23 cellular contexts compared by ENCODE assay signal in genomic region chr10:48648172-48648942, GRCh38. TPM values are rescaled to one million over a fixed set of nuclear protein-coding genes. Genes with fewer than 3 reads are reported as not detected.
A peak's percentile ranks its signal among the peaks of the same experiment; 100 is the strongest.
DNase-seq lines count a peak whose midpoint lies in the region; ATAC-seq and TF ChIP-seq lines count a peak whose summit lies in the region.
"Had no signal": no experiment of that assay in that cellular context is flagged by ENCODE, and none has a peak within 500 bp of the region (broad histone marks: within the 10 kb centered on the region; RNA-seq: fewer than 3 reads in every experiment).

No MANE protein-coding gene starts in this region.

- no peaks in the 10 kb centered on the region for H3K36me3 ChIP-seq in naive thymus-derived CD4-positive, alpha-beta T cell (ENCODE audit: control insufficient read depth in 2 of 3, insufficient read depth in 3 of 3, low read length in 3 of 3)
- H3K36me3 ChIP-seq in upper lobe of right lung (no peaks in the 10 kb centered on the region), upper lobe of left lung (no peaks in the 10 kb centered on the region)

- H3K4me1 ChIP-seq in naive thymus-derived CD4-positive, alpha-beta T cell (ENCODE audit: control insufficient read depth in 2 of 2, insufficient read depth in 2 of 2, low read length in 2 of 2) = no peaks in the 10 kb centered on the region
- no peaks in the 10 kb centered on the region for H3K4me1 ChIP-seq in upper lobe of right lung
- H3K4me1 ChIP-seq in upper lobe of left lung = no peaks in the 10 kb centered on the region

- no peak for TF ChIP-seq EP300 in upper lobe of left lung (IDR thresholded peaks at IDR 0.05)

- H3K4me3 Mint-ChIP-seq in activated CD4-positive, alpha-beta T cell treated with anti-CD3 and anti-CD28 coated beads, Interleukin-2, amount 10 ng/mL, durations not matched to agents 24 days and 14 days = no peak overlapping the region
- no peak overlapping the region for H3K4me3 Mint-ChIP-seq in naive thymus-derived CD4-positive, alpha-beta T cell

- peaks cover 24% of the 10 kb centered on the region for H3K27me3 Mint-ChIP-seq in activated CD4-positive, alpha-beta T cell treated with anti-CD3 and anti-CD28 coated beads, Interleukin-2, amount 10 ng/mL, durations not matched to agents 24 days and 14 days
- peaks cover 10 to 45% (median 24%) of the 10 kb centered on the region in 5 donors for H3K27me3 Mint-ChIP-seq in naive thymus-derived CD4-positive, alpha-beta T cell

- H3K9me3 Mint-ChIP-seq in activated CD4-positive, alpha-beta T cell treated with anti-CD3 and anti-CD28 coated beads, Interleukin-2, amount 10 ng/mL, durations not matched to agents 24 days and 14 days = no peaks in the 10 kb centered on the region
- H3K9me3 Mint-ChIP-seq in naive thymus-derived CD4-positive, alpha-beta T cell = peaks cover 0 to under 1% (median 0%) of the 10 kb centered on the region in 11 donors

- H3K36me3 Mint-ChIP-seq in activated CD4-positive, alpha-beta T cell treated with anti-CD3 and anti-CD28 coated beads, Interleukin-2, amount 10 ng/mL, durations not matched to agents 24 days and 14 days (ENCODE audit: low read depth) = no peaks in the 10 kb centered on the region
- H3K36me3 Mint-ChIP-seq in naive thymus-derived CD4-positive, alpha-beta T cell = no peaks in the 10 kb centered on the region

- no peaks in the 10 kb centered on the region for H3K4me1 Mint-ChIP-seq in activated CD4-positive, alpha-beta T cell treated with anti-CD3 and anti-CD28 coated beads, Interleukin-2, amount 10 ng/mL, durations not matched to agents 24 days and 14 days
- peaks cover 0 to 1% (median 0%) of the 10 kb centered on the region in 7 donors for H3K4me1 Mint-ChIP-seq in naive thymus-derived CD4-positive, alpha-beta T cell

- POLR2A ChIA-PET in naive thymus-derived CD4-positive, alpha-beta T cell (lab: Charles Lee) = no interaction called here

- H3K27ac ChIP-seq in naive thymus-derived CD4-positive, alpha-beta T cell (ENCODE audit: low read depth, low read length) = no peak overlapping the region
- H3K27ac ChIP-seq in upper lobe of right lung (no peak overlapping the region), upper lobe of left lung (no peak overlapping the region)
- H3K27ac ChIP-seq: 22Rv1, C4-2B, GM23248, KMS-11 had no signal

- no peak for TF ChIP-seq POLR2A in upper lobe of left lung (IDR thresholded peaks at IDR 0.05)

- peak; percentile 45 for DNase-seq in activated CD4-positive, alpha-beta T cell treated with anti-CD3 and anti-CD28 coated beads, Interleukin-2, amount 10 ng/mL, durations not matched to agents 24 days and 14 days
- no peak for DNase-seq in activated CD4-positive, alpha-beta T cell treated with anti-CD3 and anti-CD28 coated beads for 4 hours
- peak; percentile 16 for DNase-seq in RPMI8226
- DNase-seq in naive thymus-derived CD4-positive, alpha-beta T cell = no peak
- DNase-seq in upper lobe of right lung = no peak
- no peak for DNase-seq in GF-D8 (lab: John Stamatoyannopoulos, UW)
- DNase-seq in upper lobe of left lung = no peak
- DNase-seq: AML-193, DMS79, GM23248, HCEC 1CT, IMR-90, NCI-H1092 treated with DMSO at 0.1 percent for 48 hours, NCI-H1436 treated with DMSO at 0.1 percent for 48 hours, NCI-H1930, NCI-H2227 treated with DMSO at 0.1 percent for 48 hours, NCI-H510A, NCI-H748 treated with DMSO at 0.1 percent for 48 hours had no signal

- intact Hi-C loops in activated CD4-positive, alpha-beta T cell treated with anti-CD3 and anti-CD28 coated beads, Interleukin-2, amount 10 ng/mL, durations not matched to agents 24 days and 14 days (cut with micrococcal nuclease) = no loop called here
- intact Hi-C loops in naive thymus-derived CD4-positive, alpha-beta T cell (cut with micrococcal nuclease) = no loop called here
- intact Hi-C loops in upper lobe of right lung (cut with DNase I) = no loop called here

- no peaks in the 10 kb centered on the region for H3K27me3 ChIP-seq in naive thymus-derived CD4-positive, alpha-beta T cell (ENCODE audit: control insufficient read depth in 2 of 2, insufficient read depth in 2 of 2, low read length in 2 of 2)
- H3K27me3 ChIP-seq in upper lobe of right lung = no peaks in the 10 kb centered on the region
- no peaks in the 10 kb centered on the region for H3K27me3 ChIP-seq in upper lobe of left lung

- H3K4me3 ChIP-seq in naive thymus-derived CD4-positive, alpha-beta T cell (ENCODE audit: low read length) = no peak overlapping the region
- H3K4me3 ChIP-seq in upper lobe of right lung = no peak overlapping the region
- H3K4me3 ChIP-seq in upper lobe of left lung = no peak overlapping the region
- H3K4me3 ChIP-seq: GM23248 had no signal

- CTCF ChIA-PET in naive thymus-derived CD4-positive, alpha-beta T cell (lab: Charles Lee) = no interaction called here

- no peak overlapping the region for H3K27ac Mint-ChIP-seq in activated CD4-positive, alpha-beta T cell treated with anti-CD3 and anti-CD28 coated beads, Interleukin-2, amount 10 ng/mL, durations not matched to agents 24 days and 14 days
- peak overlapping the region in 1 of 9 donors; percentile 22 for H3K27ac Mint-ChIP-seq in naive thymus-derived CD4-positive, alpha-beta T cell

- ATAC-seq in naive thymus-derived CD4-positive, alpha-beta T cell = peak; percentile 20
- ATAC-seq in upper lobe of right lung (peak; percentile 17), upper lobe of left lung (ENCODE audit: low FRiP score in 2 of 2) (no peak), HG03280 (IDR thresholded peaks at IDR 0.05; ENCODE audit: unreplicated experiment) (no peak)
- ATAC-seq: SK-N-SH treated with all-trans-retinoic acid at 6 μM for 48 hours had no signal

- 84 to 91% methylated on average over 11 to 12 of the region's 12 CpGs for WGBS in upper lobe of left lung, 2 donors

- TF ChIP-seq CTCF in upper lobe of right lung (IDR thresholded peaks at IDR 0.05) (no peak), upper lobe of left lung (IDR thresholded peaks at IDR 0.05) (no peak)

- H3K9me3 ChIP-seq in naive thymus-derived CD4-positive, alpha-beta T cell (ENCODE audit: control insufficient read depth in 2 of 3, low read length in 3 of 3) = no peaks in the 10 kb centered on the region
- H3K9me3 ChIP-seq in upper lobe of right lung = no peaks in the 10 kb centered on the region
- H3K9me3 ChIP-seq in upper lobe of left lung = no peaks in the 10 kb centered on the region

RNA-seq across cellular contexts. Expression of gene WDFY4, which starts 36.3 kb away (rescaled TPM):
- 0.05 TPM in 1 of 2 replicates, not detected in the other for total RNA-seq in activated CD4-positive, alpha-beta T cell treated with anti-CD3 and anti-CD28 coated beads, Interleukin-2, amount 10 ng/mL, durations not matched to agents 24 days and 14 days
- total RNA-seq in naive thymus-derived CD4-positive, alpha-beta T cell = 10 to 100 TPM in 1 of 5 experiments, 1 to 10 TPM in 3, under 1 TPM in 1; 0.56 to 39.3 (median 1.8) TPM
- under 1 TPM; 0.12 to 0.63 TPM for polyA plus RNA-seq in naive thymus-derived CD4-positive, alpha-beta T cell
- total RNA-seq in upper lobe of right lung (26.5 TPM), upper lobe of left lung (10 to 100 TPM; 10.1 to 48.9 (median 32.1) TPM)
- total RNA-seq: GM23248, IMR-90 had no signal
- polyA plus RNA-seq: GM23248, IMR-90 had no signal

RNA-seq across cellular contexts. Expression of gene ARHGAP22, which starts 43.5 kb away (rescaled TPM):
- total RNA-seq in activated CD4-positive, alpha-beta T cell treated with anti-CD3 and anti-CD28 coated beads, Interleukin-2, amount 10 ng/mL, durations not matched to agents 24 days and 14 days = not detected in 2 replicates
- total RNA-seq in naive thymus-derived CD4-positive, alpha-beta T cell = 1 to 10 TPM in 2 of 5 experiments, under 1 TPM in 2, not detected in 1; 0.37 to 2.9 (median 1.1) TPM
- polyA plus RNA-seq in naive thymus-derived CD4-positive, alpha-beta T cell = not detected
- 6.8 TPM for total RNA-seq in upper lobe of right lung
- total RNA-seq in upper lobe of left lung = 10 to 100 TPM in 1 of 6 donors, 1 to 10 TPM in 5; 1.4 to 25.1 (median 7.1) TPM

Comparison
In these comparisons a context has a peak if more than half of its experiments do, and no peak if none do; other contexts are left out.
1. DNase-seq: peak in activated CD4-positive, alpha-beta T cell treated with anti-CD3 and anti-CD28 coated beads, Interleukin-2, amount 10 ng/mL, durations not matched to agents 24 days and 14 days (single experiment) and RPMI8226 (single experiment); none in activated CD4-positive, alpha-beta T cell treated with anti-CD3 and anti-CD28 coated beads for 4 hours (0 of 2), naive thymus-derived CD4-positive, alpha-beta T cell (0 of 9), upper lobe of right lung (single experiment), GF-D8 (single experiment) and upper lobe of left lung (0 of 2).
2. ATAC-seq: peak in naive thymus-derived CD4-positive, alpha-beta T cell (single experiment) and upper lobe of right lung (single experiment); none in upper lobe of left lung (0 of 2) and HG03280 (single experiment).